2 cellular contexts compared by ENCODE assay signal in the genomic region with DNA sequence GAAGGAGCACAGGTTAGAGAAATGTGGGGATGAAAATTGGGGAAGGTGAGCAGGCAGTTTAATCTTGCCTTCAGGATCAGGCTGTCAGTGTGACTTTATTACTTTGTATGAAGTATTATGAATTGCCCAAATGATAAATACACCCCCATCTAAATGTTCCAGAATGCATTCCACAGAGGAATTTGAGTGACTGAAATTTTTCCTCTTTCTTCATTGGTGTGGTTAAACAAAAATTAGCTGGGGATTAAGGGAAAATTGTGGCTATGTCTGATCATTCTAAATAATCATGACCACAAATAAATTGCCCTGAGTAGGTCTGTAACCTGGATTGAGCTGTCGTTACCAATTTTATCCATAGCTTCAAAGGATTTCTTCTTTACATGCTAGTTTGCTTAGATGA.
TF ChIP-seq lines count a peak whose summit lies in the region.

No MANE protein-coding gene starts in this region.

TF ChIP-seq in SK-N-SH, 30 proteins besides CTCF, POLR2A, EP300 and RAD21 (continued from another document):
- TF ChIP-seq MEF2A (IDR thresholded peaks at IDR 0.05; ENCODE audit: borderline replicate concordance, low read depth) (no peak), GABPA (IDR thresholded peaks at IDR 0.05; ENCODE audit: low read depth) (no peak), RFX5 (IDR thresholded peaks at IDR 0.05; ENCODE audit: low read length) (no peak), TAF1 (IDR thresholded peaks at IDR 0.05; ENCODE audit: borderline replicate concordance, low read depth, low read length) (no peak), JUND (IDR thresholded peaks at IDR 0.05) (no peak), SIN3A (IDR thresholded peaks at IDR 0.05; ENCODE audit: borderline replicate concordance, low read depth, low read length) (no peak), NRF1 (IDR thresholded peaks at IDR 0.05; ENCODE audit: low read depth, low read length) (no peak), EZH2phosphoT487 (IDR thresholded peaks at IDR 0.05; ENCODE audit: borderline replicate concordance, low read depth) (no peak)
- TF ChIP-seq, protein P1, sequence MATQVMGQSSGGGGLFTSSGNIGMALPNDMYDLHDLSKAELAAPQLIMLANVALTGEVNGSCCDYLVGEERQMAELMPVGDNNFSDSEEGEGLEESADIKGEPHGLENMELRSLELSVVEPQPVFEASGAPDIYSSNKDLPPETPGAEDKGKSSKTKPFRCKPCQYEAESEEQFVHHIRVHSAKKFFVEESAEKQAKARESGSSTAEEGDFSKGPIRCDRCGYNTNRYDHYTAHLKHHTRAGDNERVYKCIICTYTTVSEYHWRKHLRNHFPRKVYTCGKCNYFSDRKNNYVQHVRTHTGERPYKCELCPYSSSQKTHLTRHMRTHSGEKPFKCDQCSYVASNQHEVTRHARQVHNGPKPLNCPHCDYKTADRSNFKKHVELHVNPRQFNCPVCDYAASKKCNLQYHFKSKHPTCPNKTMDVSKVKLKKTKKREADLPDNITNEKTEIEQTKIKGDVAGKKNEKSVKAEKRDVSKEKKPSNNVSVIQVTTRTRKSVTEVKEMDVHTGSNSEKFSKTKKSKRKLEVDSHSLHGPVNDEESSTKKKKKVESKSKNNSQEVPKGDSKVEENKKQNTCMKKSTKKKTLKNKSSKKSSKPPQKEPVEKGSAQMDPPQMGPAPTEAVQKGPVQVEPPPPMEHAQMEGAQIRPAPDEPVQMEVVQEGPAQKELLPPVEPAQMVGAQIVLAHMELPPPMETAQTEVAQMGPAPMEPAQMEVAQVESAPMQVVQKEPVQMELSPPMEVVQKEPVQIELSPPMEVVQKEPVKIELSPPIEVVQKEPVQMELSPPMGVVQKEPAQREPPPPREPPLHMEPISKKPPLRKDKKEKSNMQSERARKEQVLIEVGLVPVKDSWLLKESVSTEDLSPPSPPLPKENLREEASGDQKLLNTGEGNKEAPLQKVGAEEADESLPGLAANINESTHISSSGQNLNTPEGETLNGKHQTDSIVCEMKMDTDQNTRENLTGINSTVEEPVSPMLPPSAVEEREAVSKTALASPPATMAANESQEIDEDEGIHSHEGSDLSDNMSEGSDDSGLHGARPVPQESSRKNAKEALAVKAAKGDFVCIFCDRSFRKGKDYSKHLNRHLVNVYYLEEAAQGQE (IDR thresholded peaks at IDR 0.05; ENCODE audit: low read depth, low read length) = no peak
- TF ChIP-seq, protein P2, sequence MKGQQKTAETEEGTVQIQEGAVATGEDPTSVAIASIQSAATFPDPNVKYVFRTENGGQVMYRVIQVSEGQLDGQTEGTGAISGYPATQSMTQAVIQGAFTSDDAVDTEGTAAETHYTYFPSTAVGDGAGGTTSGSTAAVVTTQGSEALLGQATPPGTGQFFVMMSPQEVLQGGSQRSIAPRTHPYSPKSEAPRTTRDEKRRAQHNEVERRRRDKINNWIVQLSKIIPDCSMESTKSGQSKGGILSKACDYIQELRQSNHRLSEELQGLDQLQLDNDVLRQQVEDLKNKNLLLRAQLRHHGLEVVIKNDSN (IDR thresholded peaks at IDR 0.05; ENCODE audit: borderline replicate concordance, low read depth) = no peak
- TF ChIP-seq, protein P3, sequence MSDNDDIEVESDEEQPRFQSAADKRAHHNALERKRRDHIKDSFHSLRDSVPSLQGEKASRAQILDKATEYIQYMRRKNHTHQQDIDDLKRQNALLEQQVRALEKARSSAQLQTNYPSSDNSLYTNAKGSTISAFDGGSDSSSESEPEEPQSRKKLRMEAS (IDR thresholded peaks at IDR 0.05; ENCODE audit: low read depth) = no peak

TF ChIP-seq in SK-N-SH treated with all-trans-retinoic acid at 6 μM for 48 hours, 23 proteins besides CTCF, POLR2A, EP300 and RAD21 (continued from another document):
- TF ChIP-seq BACH2 (CRISPR knock-in tag; IDR thresholded peaks at IDR 0.05; ENCODE audit: borderline replicate concordance) = no peak
- no peak for TF ChIP-seq GLIS3 (CRISPR knock-in tag; IDR thresholded peaks at IDR 0.05)
- TF ChIP-seq, protein P4, sequence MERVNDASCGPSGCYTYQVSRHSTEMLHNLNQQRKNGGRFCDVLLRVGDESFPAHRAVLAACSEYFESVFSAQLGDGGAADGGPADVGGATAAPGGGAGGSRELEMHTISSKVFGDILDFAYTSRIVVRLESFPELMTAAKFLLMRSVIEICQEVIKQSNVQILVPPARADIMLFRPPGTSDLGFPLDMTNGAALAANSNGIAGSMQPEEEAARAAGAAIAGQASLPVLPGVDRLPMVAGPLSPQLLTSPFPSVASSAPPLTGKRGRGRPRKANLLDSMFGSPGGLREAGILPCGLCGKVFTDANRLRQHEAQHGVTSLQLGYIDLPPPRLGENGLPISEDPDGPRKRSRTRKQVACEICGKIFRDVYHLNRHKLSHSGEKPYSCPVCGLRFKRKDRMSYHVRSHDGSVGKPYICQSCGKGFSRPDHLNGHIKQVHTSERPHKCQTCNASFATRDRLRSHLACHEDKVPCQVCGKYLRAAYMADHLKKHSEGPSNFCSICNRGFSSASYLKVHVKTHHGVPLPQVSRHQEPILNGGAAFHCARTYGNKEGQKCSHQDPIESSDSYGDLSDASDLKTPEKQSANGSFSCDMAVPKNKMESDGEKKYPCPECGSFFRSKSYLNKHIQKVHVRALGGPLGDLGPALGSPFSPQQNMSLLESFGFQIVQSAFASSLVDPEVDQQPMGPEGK (CRISPR knock-in tag; IDR thresholded peaks at IDR 0.05; ENCODE audit: borderline replicate concordance) = no peak
- no peak for TF ChIP-seq RARB (CRISPR knock-in tag; IDR thresholded peaks at IDR 0.05)
